ENCODE assay signal across 20 cellular contexts in genomic region chr10:116430288-116430687, GRCh38. TPM values are rescaled to one million over a fixed set of nuclear protein-coding genes. Genes with fewer than 3 reads are reported as not detected.
DNase-seq lines count a peak whose midpoint lies in the region; ATAC-seq, FAIRE-seq and TF ChIP-seq lines count a peak whose summit lies in the region.
"Had no signal": no experiment of that assay in that cellular context is flagged by ENCODE, and none has a peak within 500 bp of the region (broad histone marks: within the 10 kb centered on the region; RNA-seq: fewer than 3 reads in every experiment).

No MANE protein-coding gene starts in this region.

- POLR2A ChIA-PET in CD8-positive, alpha-beta T cell (lab: Charles Lee): no interaction called here

- no peaks in the 10 kb centered on the region for H3K9me2 ChIP-seq in MM.1S (replicated peaks; ENCODE audit: insufficient read depth, low read length)

- no peak overlapping the region for H2AFZ ChIP-seq in MM.1S (ENCODE audit: low read length)
- H2AFZ ChIP-seq in keratinocyte (ENCODE audit: control insufficient read depth, low read length): no peak overlapping the region
- H2AFZ ChIP-seq: GM23248 had no signal

- peak; percentile 67 for DNase-seq in MM.1S
- peak; percentile 82 for DNase-seq in bronchial epithelial cell (ENCODE audit: low read depth)
- DNase-seq in keratinocyte (ENCODE audit: low read depth, low spot score): no peak
- DNase-seq in left lobe of liver (ENCODE audit: low spot score): no peak
- DNase-seq in CD8-positive, alpha-beta T cell: no peak
- DNase-seq in sciatic nerve (ENCODE audit: low spot score): no peak
- DNase-seq in colonic mucosa: no peak
- DNase-seq: 8988T; AML-193; Calu3; CD4-positive, CD25-positive, alpha-beta regulatory T cell; DMS 273 treated with DMSO at 0.1 percent for 48 hours; DMS79; EL; GM23248; H7 had no signal

- peaks cover 15% of the 10 kb centered on the region; the same call in 1 of the 2 replicates for H3K4me1 ChIP-seq in MM.1S (ENCODE audit: low read length)
- peaks cover 42% of the 10 kb centered on the region for H3K4me1 ChIP-seq in keratinocyte (ENCODE audit: control insufficient read depth, extremely low read depth, insufficient read depth, low read length)
- H3K4me1 ChIP-seq in CD8-positive, alpha-beta T cell (ENCODE audit: insufficient read depth, low read length): no peaks in the 10 kb centered on the region
- no peaks in the 10 kb centered on the region for H3K4me1 ChIP-seq in colonic mucosa
- H3K4me1 ChIP-seq: BLaER1 had no signal

- intact Hi-C loops in CD8-positive, alpha-beta T cell (cut with DNase I, micrococcal nuclease): no loop called here
- intact Hi-C loops in sciatic nerve (cut with DNase I) (no loop called here), colonic mucosa (cut with DNase I) (no loop called here)

- H3K36me3 ChIP-seq in MM.1S (replicated peaks; ENCODE audit: insufficient read depth, low read length) (no peaks in the 10 kb centered on the region), bronchial epithelial cell (ENCODE audit: control insufficient read depth, insufficient read depth, low read length) (peaks cover 1% of the 10 kb centered on the region), keratinocyte (ENCODE audit: control insufficient read depth in 2 of 2, extremely low read depth in 1 of 2, insufficient read depth in 2 of 2, low read length in 2 of 2) (peaks cover 5 to 20% of the 10 kb centered on the region in 2 experiments), colonic mucosa (no peaks in the 10 kb centered on the region)
- no peaks in the 10 kb centered on the region for H3K36me3 ChIP-seq in CD8-positive, alpha-beta T cell (ENCODE audit: insufficient read depth, low read length)
- H3K36me3 ChIP-seq: BLaER1 had no signal

- H3K4me2 ChIP-seq in MM.1S (ENCODE audit: low read depth, low read length): no peak overlapping the region
- H3K4me2 ChIP-seq in keratinocyte (ENCODE audit: control insufficient read depth, extremely low read depth, insufficient read depth, low read depth, low read length): peak overlapping the region; percentile 94
- H3K4me2 ChIP-seq: BLaER1 had no signal

- no peaks in the 10 kb centered on the region for H3K36me3 Mint-ChIP-seq in CD8-positive, alpha-beta T cell
- H3K36me3 Mint-ChIP-seq: CD4-positive, CD25-positive, alpha-beta regulatory T cell had no signal

- H4K20me1 ChIP-seq in MM.1S (ENCODE audit: insufficient read depth, low read length): no peaks in the 10 kb centered on the region
- H4K20me1 ChIP-seq in keratinocyte (ENCODE audit: control insufficient read depth, extremely low read depth, insufficient read depth, low read length): no peaks in the 10 kb centered on the region
- H4K20me1 ChIP-seq: BLaER1 had no signal

- H3K9me3 Mint-ChIP-seq in CD8-positive, alpha-beta T cell: no peaks in the 10 kb centered on the region

- H3K79me2 ChIP-seq in MM.1S (ENCODE audit: low read length): no peaks in the 10 kb centered on the region
- peaks cover 72% of the 10 kb centered on the region for H3K79me2 ChIP-seq in keratinocyte (ENCODE audit: control insufficient read depth, insufficient read depth, low read length)

- FAIRE-seq in bronchial epithelial cell (lab: Jason Lieb, UNC): no peak
- FAIRE-seq in keratinocyte (lab: Jason Lieb, UNC): peak; percentile 92
- FAIRE-seq: G401.6, GM12891 had no signal

- peak overlapping the region; percentile 65; the same call in 1 of the 2 replicates for H3K27ac ChIP-seq in C4-2B
- no peak overlapping the region for H3K27ac ChIP-seq in MM.1S (ENCODE audit: low read length)
- peak overlapping the region; percentile 98 for H3K27ac ChIP-seq in keratinocyte (ENCODE audit: control insufficient read depth, insufficient read depth, low read length)
- H3K27ac ChIP-seq in CD8-positive, alpha-beta T cell (ENCODE audit: low read depth, low read length): no peak overlapping the region
- H3K27ac ChIP-seq in colonic mucosa: no peak overlapping the region
- H3K27ac ChIP-seq: BLaER1, GM23248 had no signal

- dilution Hi-C loops in keratinocyte (cut with MboI; ENCODE audit: extremely low pct_ligation_motif_present, low sequenced_read_pairs): no loop called here

- H3F3A ChIP-seq in MM.1S (ENCODE audit: insufficient read depth, low read length): no peaks in the 10 kb centered on the region

- no peaks in the 10 kb centered on the region for H3K27me3 Mint-ChIP-seq in CD8-positive, alpha-beta T cell (ENCODE audit: low read depth)
- H3K27me3 Mint-ChIP-seq: CD4-positive, CD25-positive, alpha-beta regulatory T cell had no signal

- TF ChIP-seq CTCF in C4-2B (conservative IDR thresholded peaks at IDR 0.05) (no peak), MM.1S (IDR thresholded peaks at IDR 0.05; ENCODE audit: low read length) (no peak), bronchial epithelial cell (IDR thresholded peaks at IDR 0.05; ENCODE audit: insufficient read depth, low read length, severe bottlenecking) (no peak), keratinocyte (optimal IDR thresholded peaks at IDR 0.05 in 1 of 3, IDR thresholded peaks at IDR 0.05 in 1 of 3, conservative IDR thresholded peaks at IDR 0.05 in 1 of 3; ENCODE audit: extremely low read depth in 1 of 3, insufficient read depth in 2 of 3, low read length in 3 of 3) (no peak), colonic mucosa (IDR thresholded peaks at IDR 0.05) (no peak)
- TF ChIP-seq CTCF in CD8-positive, alpha-beta T cell (IDR thresholded peaks at IDR 0.05): no peak

- no peaks in the 10 kb centered on the region for H3K4me1 Mint-ChIP-seq in CD8-positive, alpha-beta T cell (ENCODE audit: low read depth)
- H3K4me1 Mint-ChIP-seq: CD4-positive, CD25-positive, alpha-beta regulatory T cell had no signal

- H3K27ac Mint-ChIP-seq in CD8-positive, alpha-beta T cell: no peak overlapping the region
- H3K27ac Mint-ChIP-seq: CD4-positive, CD25-positive, alpha-beta regulatory T cell had no signal

- CTCF ChIA-PET in CD8-positive, alpha-beta T cell (lab: Charles Lee): no interaction called here

- H3K9ac ChIP-seq in MM.1S (ENCODE audit: low read length): no peak overlapping the region
- H3K9ac ChIP-seq in keratinocyte (ENCODE audit: control insufficient read depth, extremely low read depth, insufficient read depth, low read length): peak overlapping the region; percentile 90
- no peak overlapping the region for H3K9ac ChIP-seq in colonic mucosa (ENCODE audit: low read depth in 2 of 2, low read length in 2 of 2)
- H3K9ac ChIP-seq: BLaER1, GM23248 had no signal

- no peaks in the 10 kb centered on the region for H3K9me1 ChIP-seq in keratinocyte (ENCODE audit: control insufficient read depth, extremely low read depth, insufficient read depth, low read length)

- ATAC-seq in left lobe of liver (no peak), sciatic nerve (no peak)
- no peak for ATAC-seq in CD8-positive, alpha-beta T cell

- no peaks in the 10 kb centered on the region for H3K27me3 ChIP-seq in MM.1S (replicated peaks; ENCODE audit: insufficient read depth, low read length)
- no peaks in the 10 kb centered on the region for H3K27me3 ChIP-seq in bronchial epithelial cell (ENCODE audit: control insufficient read depth, insufficient read depth, low read length)
- H3K27me3 ChIP-seq in keratinocyte (ENCODE audit: control insufficient read depth, extremely low read depth, insufficient read depth, low read length): no peaks in the 10 kb centered on the region
- H3K27me3 ChIP-seq in CD8-positive, alpha-beta T cell (ENCODE audit: insufficient read depth, low read length): no peaks in the 10 kb centered on the region
- no peaks in the 10 kb centered on the region for H3K27me3 ChIP-seq in colonic mucosa
- H3K27me3 ChIP-seq: BLaER1 had no signal

- H3K4me3 ChIP-seq in MM.1S (ENCODE audit: low read length): no peak overlapping the region
- peak overlapping the region; percentile 38 for H3K4me3 ChIP-seq in bronchial epithelial cell (ENCODE audit: low read depth, low read length)
- H3K4me3 ChIP-seq in keratinocyte (ENCODE audit: control insufficient read depth in 2 of 3, extremely low read depth in 1 of 3, insufficient read depth in 2 of 3, low read depth in 1 of 3, low read length in 3 of 3): peak overlapping the region; percentile 63 to 87 (median 79)
- no peak overlapping the region for H3K4me3 ChIP-seq in CD8-positive, alpha-beta T cell (ENCODE audit: low read depth, low read length)
- H3K4me3 ChIP-seq in colonic mucosa: no peak overlapping the region
- H3K4me3 ChIP-seq: BLaER1, GM23248 had no signal

- H3K9me3 ChIP-seq in MM.1S (replicated peaks; ENCODE audit: insufficient read depth, low read length) (no peaks in the 10 kb centered on the region), keratinocyte (ENCODE audit: control insufficient read depth, low read depth, low read length) (no peaks in the 10 kb centered on the region), colonic mucosa (no peaks in the 10 kb centered on the region)
- no peaks in the 10 kb centered on the region for H3K9me3 ChIP-seq in CD8-positive, alpha-beta T cell (ENCODE audit: low read length)
- H3K9me3 ChIP-seq: BLaER1 had no signal

- H3K4me3 Mint-ChIP-seq in CD8-positive, alpha-beta T cell: no peak overlapping the region
- H3K4me3 Mint-ChIP-seq: CD4-positive, CD25-positive, alpha-beta regulatory T cell had no signal

RNA-seq across cellular contexts. Expression of gene PNLIPRP3, which starts 2.6 kb away (rescaled TPM):
- 53.2 and 67.8 TPM in 2 replicates for total RNA-seq in bronchial epithelial cell
- 64.5 to 120 TPM (median 117 TPM) in 3 replicates for polyA plus RNA-seq in keratinocyte
- 107 TPM for polyA plus RNA-seq in keratinocyte (2011; ENCODE audit: low read depth)
- 33.8 and 60.8 TPM in 2 replicates for polyA plus RNA-seq in keratinocyte (2011; cell fraction: cytosol; rRNA removed)
- polyA plus RNA-seq in keratinocyte (2011; cell fraction: nucleus; rRNA removed): 154 and 190 TPM in 2 replicates
- polyA plus RNA-seq in keratinocyte (2012; ENCODE audit: low replicate concordance): 54.9 and 152 TPM in 2 replicates
- 8.3 to 45.4 TPM (median 41.8 TPM) in 3 replicates for polyA minus RNA-seq in keratinocyte
- 26.1 TPM for polyA minus RNA-seq in keratinocyte (2011; cell fraction: cytosol; rRNA and poly(A)+ RNA removed)
- polyA minus RNA-seq in keratinocyte (2011; cell fraction: nucleus; rRNA and poly(A)+ RNA removed): 87.7 and 152 TPM in 2 replicates
- not detected for total RNA-seq in left lobe of liver
- not detected for total RNA-seq in CD8-positive, alpha-beta T cell
- total RNA-seq in sciatic nerve: not detected
- total RNA-seq in colonic mucosa: not detected
- total RNA-seq: Calu3; CD4-positive, CD25-positive, alpha-beta regulatory T cell; GM23248; H7 had no signal
- polyA plus RNA-seq: CD4-positive, CD25-positive, alpha-beta regulatory T cell; GM23248 had no signal

Comparison
In these comparisons a context has a peak if more than half of its experiments do, and no peak if none do; other contexts are left out.
1. H3K27ac ChIP-seq: peak in C4-2B (single experiment) and keratinocyte (single experiment); none in MM.1S (single experiment), CD8-positive, alpha-beta T cell (single experiment) and colonic mucosa (single experiment).
2. DNase-seq: peak in MM.1S (single experiment) and bronchial epithelial cell (single experiment); none in keratinocyte (single experiment), left lobe of liver (single experiment), CD8-positive, alpha-beta T cell (0 of 7), sciatic nerve (single experiment) and colonic mucosa (single experiment).
3. H3K4me3 ChIP-seq: peak in bronchial epithelial cell (single experiment) and keratinocyte (3 of 3); none in MM.1S (single experiment), CD8-positive, alpha-beta T cell (single experiment) and colonic mucosa (single experiment).
4. RNA of gene PNLIPRP3, which starts 2.6 kb away (total RNA-seq): 53.2 to 67.8 TPM in bronchial epithelial cell; not detected in left lobe of liver (single experiment), not detected in CD8-positive, alpha-beta T cell, not detected in sciatic nerve (single experiment) and not detected in colonic mucosa; every median in the first group is over 10 times any median in the second.